Comparison of ENCODE assay signal across 9 cellular contexts in genomic region chr20:38167851-38168760, GRCh38. TPM values are rescaled to one million over a fixed set of nuclear protein-coding genes. Genes with fewer than 3 reads are reported as not detected.
DNase-seq lines count a peak whose midpoint lies in the region; ATAC-seq and TF ChIP-seq lines count a peak whose summit lies in the region.
"Had no signal": no experiment of that assay in that cellular context is flagged by ENCODE, and none has a peak within 500 bp of the region (broad histone marks: within the 10 kb centered on the region; RNA-seq: fewer than 3 reads in every experiment).

No MANE protein-coding gene starts in this region.

- TF ChIP-seq EP300 in suprapubic skin (IDR thresholded peaks at IDR 0.05) = no peak

- in situ Hi-C loops in ACHN (cut with HindIII; ENCODE audit: low pct_ligation_motif_present, low pct_unique_long_range_greater_than_20kb, low sequenced_read_pairs) (no loop called here), mammary epithelial cell (cut with MboI; ENCODE audit: low sequenced_read_pairs in 2 of 2) (loop anchor here in 1 of 2 donors (10.0 kb wide), 1 partner anchor 93 kb away; no protein-coding TSS in a partner anchor)

- no peak overlapping the region for H3K4me3 ChIP-seq in mammary epithelial cell (replicated peaks in 1 of 3; ENCODE audit: insufficient read depth in 1 of 3, low read depth in 2 of 3, low read length in 3 of 3)
- no peak overlapping the region for H3K4me3 ChIP-seq in suprapubic skin

- peak overlapping the region; percentile 22 for H3K4me2 ChIP-seq in mammary epithelial cell (ENCODE audit: insufficient read depth, low read depth, low read length)
- H3K4me2 ChIP-seq: KMS-11 had no signal

- CTCF ChIA-PET in mammary epithelial cell (lab: Charles Lee; ENCODE audit: low non-redundant PET) = no interaction called here

- H3K79me2 ChIP-seq in mammary epithelial cell (ENCODE audit: insufficient read depth, low read length) = peaks cover 12% of the 10 kb centered on the region

- peak overlapping the region; percentile 80 for H3K27ac ChIP-seq in mammary epithelial cell (ENCODE audit: insufficient read depth, low read depth, low read length)
- no peak overlapping the region for H3K27ac ChIP-seq in suprapubic skin
- H3K27ac ChIP-seq: KMS-11 had no signal

- DNase-seq in ACHN (peak; percentile 92), LHCN-M2 (ENCODE audit: low read depth) (peak; percentile 94), mammary epithelial cell (peak; percentile 79), lung microvascular endothelial cell (ENCODE audit: low read depth in 2 of 2) (peak; percentile 85 to 93), suprapubic skin (ENCODE audit: low spot score in 2 of 2) (no peak), nucleus accumbens (lab: John Stamatoyannopoulos, UW) (no peak), NCI-H345 treated with DMSO at 0.1 percent for 48 hours (lab: John Stamatoyannopoulos, UW; ENCODE audit: unreplicated experiment) (no peak)

- intact Hi-C loops in mammary epithelial cell (cut with micrococcal nuclease) = loop anchor here (1.0 to 10.0 kb wide), 4 partner anchors 34 to 137 kb away; partner anchors contain the start of gene BPI

- TF ChIP-seq CTCF in mammary epithelial cell (conservative IDR thresholded peaks at IDR 0.05 in 1 of 2, IDR thresholded peaks at IDR 0.05 in 1 of 2; ENCODE audit: extremely low read depth in 1 of 2, insufficient read depth in 1 of 2, low read depth in 1 of 2, low read length in 2 of 2) (no peak), suprapubic skin (IDR thresholded peaks at IDR 0.05) (no peak)

- no peak for TF ChIP-seq POLR2A in suprapubic skin (IDR thresholded peaks at IDR 0.05)

- dilution Hi-C loops in mammary epithelial cell (cut with HindIII; ENCODE audit: low sequenced_read_pairs) = loop anchor here (5.0 kb wide), 2 partner anchors 54 to 96 kb away; no protein-coding TSS in a partner anchor

- H3K4me1 ChIP-seq in mammary epithelial cell (ENCODE audit: insufficient read depth, low read length) (peaks cover 69% of the 10 kb centered on the region), suprapubic skin (peaks cover 12% of the 10 kb centered on the region)

- peak overlapping the region; percentile 4 for H2AFZ ChIP-seq in mammary epithelial cell (ENCODE audit: low read depth, low read length)

- no peaks in the 10 kb centered on the region for H3K36me3 ChIP-seq in mammary epithelial cell (ENCODE audit: insufficient read depth, low read length)
- H3K36me3 ChIP-seq in suprapubic skin = no peaks in the 10 kb centered on the region

- no peak overlapping the region for H3K9ac ChIP-seq in mammary epithelial cell (ENCODE audit: insufficient read depth, low read length)
- H3K9ac ChIP-seq: KMS-11 had no signal

- H3K9me3 ChIP-seq in mammary epithelial cell (replicated peaks; ENCODE audit: insufficient read depth, low read length) (no peaks in the 10 kb centered on the region), suprapubic skin (no peaks in the 10 kb centered on the region)

- no peak for ATAC-seq in HG02798 (IDR thresholded peaks at IDR 0.05; ENCODE audit: poor library complexity, unreplicated experiment)

- no peaks in the 10 kb centered on the region for H3K27me3 ChIP-seq in mammary epithelial cell (ENCODE audit: insufficient read depth, low read length)
- H3K27me3 ChIP-seq in suprapubic skin = no peaks in the 10 kb centered on the region

- WGBS in mammary epithelial cell (ENCODE audit: low coverage, missing lambda C conversion rate) = 25% methylated on average over 7 of the region's 7 CpGs
- WGBS in suprapubic skin = 76% methylated on average over 7 of the region's 7 CpGs

- no peaks in the 10 kb centered on the region for H4K20me1 ChIP-seq in mammary epithelial cell (ENCODE audit: insufficient read depth, low read length)

- TSS peak; percentile 55 for BruUV-seq in mammary epithelial cell (replicated peaks; lab: Mats Ljungman, UMichigan)

RNA-seq across cellular contexts. Expression of gene TGM2, which starts 3.0 kb away (rescaled TPM):
- 6.3 and 7.4 TPM in 2 replicates for total RNA-seq in LHCN-M2 (2014; rRNA removed)
- 21.7 TPM for polyA plus RNA-seq in LHCN-M2 (2012)
- total RNA-seq in mammary epithelial cell = 100 to 1,000 TPM in 1 of 2 donors, 10 to 100 TPM in 1; 53.4 to 252 TPM
- polyA plus RNA-seq in mammary epithelial cell = 98.1 TPM
- polyA minus RNA-seq in mammary epithelial cell = 98.9 TPM
- 273 and 343 TPM in 2 replicates for total RNA-seq in lung microvascular endothelial cell
- 1 to 10 TPM; 1.5 to 6.6 (median 3.8) TPM for total RNA-seq in suprapubic skin

Comparison
In these comparisons a context has a peak if more than half of its experiments do, and no peak if none do; other contexts are left out.
1. DNase-seq: peak in ACHN (single experiment), LHCN-M2 (single experiment), mammary epithelial cell (single experiment) and lung microvascular endothelial cell (2 of 2); none in suprapubic skin (0 of 2), nucleus accumbens (0 of 56) and NCI-H345 treated with DMSO at 0.1 percent for 48 hours (single experiment).